ENCODE assay signal across 8 cellular contexts in the genomic region with DNA sequence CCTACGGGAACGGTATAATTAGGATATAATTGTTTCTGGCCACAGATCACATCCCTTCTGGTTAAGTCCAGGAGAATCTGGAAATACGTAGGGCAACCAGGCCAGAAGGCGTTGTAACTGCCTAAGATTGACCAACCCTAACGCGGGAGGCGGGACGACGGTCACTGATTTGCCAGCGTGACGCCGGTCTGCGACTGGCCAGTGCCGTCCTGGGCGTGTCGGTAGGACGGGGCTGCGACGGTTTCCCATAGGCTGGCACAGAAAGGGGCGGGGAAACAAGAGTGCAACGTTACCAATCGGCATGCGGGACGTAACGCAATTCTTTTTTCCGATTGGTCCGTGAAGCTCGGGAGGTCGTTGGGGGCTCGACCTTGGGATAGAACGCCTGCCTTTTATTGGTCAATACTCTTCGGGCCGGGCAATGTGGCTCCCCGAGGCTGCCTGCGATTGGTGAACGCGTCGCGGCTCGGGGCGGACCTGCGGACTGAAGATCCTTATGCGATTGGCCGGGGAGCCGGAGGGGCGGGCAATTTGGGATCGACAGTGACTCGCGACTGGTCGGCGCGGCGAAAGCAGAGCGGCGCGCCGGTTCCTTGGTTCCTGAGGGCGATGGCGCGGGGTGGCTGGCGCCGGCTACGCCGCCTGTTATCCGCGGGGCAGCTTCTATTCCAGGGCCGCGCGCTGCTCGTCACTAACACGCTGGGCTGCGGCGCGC.
DNase-seq lines count a peak whose midpoint lies in the region; ATAC-seq, FAIRE-seq and TF ChIP-seq lines count a peak whose summit lies in the region.

A gene (plus strand): TSS at position 546 of the 715 bp plus-strand sequence. CDS start 64 bp downstream, at position 610.

- ATAC-seq in GM19025 (IDR thresholded peaks at IDR 0.05; ENCODE audit: low read depth, unreplicated experiment) (peak; percentile 87), HG03354 (IDR thresholded peaks at IDR 0.05; ENCODE audit: poor library complexity, severe bottlenecking, unreplicated experiment) (peak; percentile 86)

- DNase-seq in AG09309 (ENCODE audit: low read depth) (peak; percentile 100), NCI-H446 treated with DMSO at 0.1 percent for 48 hours (lab: John Stamatoyannopoulos, UW) (peak; percentile 100), cerebellar nuclear complex (lab: John Stamatoyannopoulos, UW) (peak; percentile 99 to 100)
- DNase-seq in activated CD4-positive, CD25-positive, alpha-beta regulatory T cell treated with anti-CD3 and anti-CD28 coated beads, Interleukin-2, amount 50 U/mL, for 72 hours = peak; percentile 96
- DNase-seq in stimulated activated CD4-positive, alpha-beta T cell treated with anti-CD3 and anti-CD28 coated beads, Interleukin-12 subunit alpha, Interleukin-12 subunit beta, amount 100 ng/mL, for 4 hours = peak; percentile 95

- peak within 1 kb of the TSS; percentile 86 for H3K4me3 ChIP-seq in AG09309 (ENCODE audit: control insufficient read depth, low read depth, low read length)

- no peak for TF ChIP-seq CTCF in AG09309 (IDR thresholded peaks at IDR 0.05; ENCODE audit: control insufficient read depth, insufficient read depth, low read depth, low read length, missing control alignments)

- peak; percentile 97 for FAIRE-seq in islet of Langerhans (lab: Jason Lieb, UNC)

Comparison
In these comparisons a context has a peak if more than half of its experiments do, and no peak if none do; other contexts are left out.
1. Peak in every context shown above with its lines: DNase-seq, ATAC-seq and H3K4me3 ChIP-seq.